Comparison of ENCODE assay signal across 21 cellular contexts in the genomic region with DNA sequence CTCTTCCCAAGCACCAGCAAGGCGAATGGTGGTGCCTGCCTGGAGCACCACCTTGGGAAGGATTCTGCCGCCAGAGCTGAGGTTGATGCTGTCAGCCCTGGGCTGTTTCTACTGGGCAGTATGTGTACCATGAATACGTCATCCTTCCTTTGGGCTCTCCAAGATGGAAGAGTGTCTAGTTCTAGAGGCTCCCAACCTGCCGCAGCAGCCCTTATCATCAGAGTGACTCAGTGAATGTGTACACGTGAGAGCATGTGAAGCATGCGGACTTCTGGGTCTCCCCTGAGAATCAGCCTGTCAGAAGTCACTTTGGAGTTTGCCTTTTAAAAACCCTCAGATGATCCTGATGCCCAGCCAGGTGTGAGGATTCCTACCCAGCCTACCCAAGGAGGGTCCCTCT. TPM values are rescaled to one million over a fixed set of nuclear protein-coding genes. Genes with fewer than 3 reads are reported as not detected.
"Had no signal": no experiment of that assay in that cellular context is flagged by ENCODE, and none has a peak within 500 bp of the region (broad histone marks: within the 10 kb centered on the region; RNA-seq: fewer than 3 reads in every experiment).

No MANE protein-coding gene starts in this region.

- H3K4me1 ChIP-seq: testis, tibial nerve had no signal

- ATAC-seq: naive thymus-derived CD4-positive, alpha-beta T cell; right cardiac atrium; stimulated activated memory B cell treated with anti-CD40 and anti-IgM and Interleukin-4, amounts not matched to agents 10 μg/mL and 1 μg/mL and 100 μg/mL, for 72 hours had no signal

- DNase-seq: cortex of kidney; effector CD8-positive, alpha-beta T cell; foreskin melanocyte; hippocampal formation; kidney glomerular epithelial cell; mammary epithelial cell; right cardiac atrium; stimulated activated CD4-positive, alpha-beta T cell treated with anti-CD3 and anti-CD28 coated beads, Interleukin-4, amount 100 ng/mL, for 1 hour had no signal

- H3K27ac ChIP-seq: dorsolateral prefrontal cortex, neutrophil, testis, tibial nerve had no signal

- H3K36me3 ChIP-seq: neutrophil, tibial nerve had no signal

- FAIRE-seq: urothelium cell line had no signal

- H3K27me3 ChIP-seq: neutrophil, testis, tibial nerve had no signal

- H3K4me3 ChIP-seq: dorsolateral prefrontal cortex, testis, tibial nerve had no signal

- H3K9me3 ChIP-seq: neutrophil, testis, tibial nerve had no signal

RNA-seq across cellular contexts. Expression of gene PLA2G4D, which starts 20.9 kb away (rescaled TPM):
- total RNA-seq: chondrocyte; mesenteric fat pad; mononuclear cell; naive thymus-derived CD4-positive, alpha-beta T cell; osteocyte; posterior vena cava; right cardiac atrium; tibial nerve had no signal

RNA-seq across cellular contexts. Expression of gene PLA2G4E, which starts 52.6 kb away (rescaled TPM):
- total RNA-seq: chondrocyte; mesenteric fat pad; mononuclear cell; naive thymus-derived CD4-positive, alpha-beta T cell; osteocyte; posterior vena cava; subcutaneous adipose tissue; tibial nerve had no signal
